30 cellular contexts compared by ENCODE assay signal in genomic region chr2:100990166-100990565, GRCh38.
"Had no signal": no experiment of that assay in that cellular context is flagged by ENCODE, and none has a peak within 500 bp of the region (broad histone marks: within the 10 kb centered on the region; RNA-seq: fewer than 3 reads in every experiment).

No MANE protein-coding gene starts in this region.

- H3K4me1 ChIP-seq: adrenal gland, body of pancreas, colonic mucosa had no signal

- H3K4me1 Mint-ChIP-seq: activated CD8-positive, alpha-beta memory T cell treated with anti-CD3 and anti-CD28 coated beads, Interleukin-2, amount 10 ng/mL, durations not matched to agents 7 days and 5 days had no signal

- H3K27me3 ChIP-seq: adrenal gland, body of pancreas, colonic mucosa had no signal

- DNase-seq: activated CD4-positive, alpha-beta memory T cell treated with anti-CD3 and anti-CD28 coated beads for 36 hours; activated CD4-positive, alpha-beta T cell treated with anti-CD3 and anti-CD28 coated beads for 36 hours; activated CD4-positive, alpha-beta T cell treated with anti-CD3 and anti-CD28 coated beads, Interleukin-2, amount 10 ng/mL, durations not matched to agents 24 days and 14 days; activated CD4-positive, CD25-positive, alpha-beta regulatory T cell; activated CD4-positive, CD25-positive, alpha-beta regulatory T cell treated with anti-CD3 and anti-CD28 coated beads, Interleukin-2, amount 50 U/mL, for 72 hours; activated CD8-positive, alpha-beta memory T cell treated with anti-CD3 and anti-CD28 coated beads, Interleukin-2, amount 10 ng/mL, durations not matched to agents 7 days and 5 days; activated CD8-positive, alpha-beta memory T cell treated with anti-CD3 and anti-CD28 coated beads, Interleukin-2, amount 50 U/mL, for 4 hours; activated CD8-positive, alpha-beta T cell treated with anti-CD3 and anti-CD28 coated beads, Interleukin-2, amount 10 ng/mL, durations not matched to agents 7 days and 5 days; activated effector memory CD4-positive, alpha-beta T cell treated with anti-CD3 and anti-CD28 coated beads, Interleukin-2, amount 50 U/mL, for 16 hours; activated naive CD4-positive, alpha-beta T cell treated with anti-CD3 and anti-CD28 coated beads for 36 hours; activated naive CD8-positive, alpha-beta T cell treated with anti-CD3 and anti-CD28 coated beads for 36 hours; activated naive CD8-positive, alpha-beta T cell treated with anti-CD3 and anti-CD28 coated beads, Interleukin-2, amount 50 U/mL, for 24 hours; activated T-cell treated with anti-CD3 and anti-CD28 coated beads, Interleukin-2, amount 50 U/mL, for 1 hour; activated T-cell treated with anti-CD3 and anti-CD28 coated beads, Interleukin-2, amount 50 U/mL, for 48 hours; adrenal gland; amygdala; aorta; body of pancreas; central memory CD4-positive, alpha-beta T cell; cerebellar nuclear complex; colonic mucosa; effector CD8-positive, alpha-beta T cell; foreskin fibroblast; T-helper 17 cell; T1000 had no signal

- H3K4me3 Mint-ChIP-seq: activated CD4-positive, alpha-beta memory T cell treated with anti-CD3 and anti-CD28 coated beads for 36 hours; activated CD4-positive, alpha-beta T cell treated with anti-CD3 and anti-CD28 coated beads for 36 hours; activated CD4-positive, alpha-beta T cell treated with anti-CD3 and anti-CD28 coated beads, Interleukin-2, amount 10 ng/mL, durations not matched to agents 24 days and 14 days; activated CD8-positive, alpha-beta memory T cell treated with anti-CD3 and anti-CD28 coated beads, Interleukin-2, amount 10 ng/mL, durations not matched to agents 7 days and 5 days; activated CD8-positive, alpha-beta T cell treated with anti-CD3 and anti-CD28 coated beads, Interleukin-2, amount 10 ng/mL, durations not matched to agents 7 days and 5 days; activated naive CD4-positive, alpha-beta T cell treated with anti-CD3 and anti-CD28 coated beads for 36 hours; activated naive CD4-positive, alpha-beta T cell treated with anti-CD3 and anti-CD28 coated beads, Interleukin-2, amount 50 U/mL, for 24 hours; activated naive CD8-positive, alpha-beta T cell treated with anti-CD3 and anti-CD28 coated beads for 36 hours; activated naive CD8-positive, alpha-beta T cell treated with anti-CD3 and anti-CD28 coated beads, Interleukin-2, amount 50 U/mL, for 24 hours; activated T-helper 1 cell treated with anti-CD3 and anti-CD28 coated beads, Interleukin-12 subunit alpha, Interleukin-12 subunit beta, Interleukin-2, Interleukin-4 antibody, amounts not matched to agents 30 ng/mL and 10 ng/mL and 1 ng/mL, durations not matched to agents 14 hours and 24 hours and 36 hours; T-helper 17 cell; T-helper 2 cell treated with Interferon-gamma antibody and Interleukin-4, amounts not matched to agents 5 μg/mL and 100 μg/mL, for 36 hours had no signal

- ATAC-seq: activated CD4-positive, alpha-beta T cell treated with anti-CD3 and anti-CD28 coated beads for 36 hours; activated CD8-positive, alpha-beta memory T cell treated with anti-CD3 and anti-CD28 coated beads, Interleukin-2, amount 10 ng/mL, durations not matched to agents 7 days and 5 days; activated CD8-positive, alpha-beta T cell treated with anti-CD3 and anti-CD28 coated beads, Interleukin-2, amount 10 ng/mL, durations not matched to agents 7 days and 5 days; activated naive CD8-positive, alpha-beta T cell treated with anti-CD3 and anti-CD28 coated beads, Interleukin-2, amount 50 U/mL, for 24 hours; body of pancreas; T-helper 17 cell had no signal

- H3K27ac ChIP-seq: adrenal gland, body of pancreas, colonic mucosa, epithelial cell of prostate had no signal

- H3K36me3 Mint-ChIP-seq: activated CD4-positive, alpha-beta memory T cell treated with anti-CD3 and anti-CD28 coated beads for 36 hours; activated CD8-positive, alpha-beta memory T cell treated with anti-CD3 and anti-CD28 coated beads, Interleukin-2, amount 10 ng/mL, durations not matched to agents 7 days and 5 days; activated naive CD4-positive, alpha-beta T cell treated with anti-CD3 and anti-CD28 coated beads, Interleukin-2, amount 50 U/mL, for 24 hours; activated naive CD8-positive, alpha-beta T cell treated with anti-CD3 and anti-CD28 coated beads for 36 hours had no signal

- H3K9me3 Mint-ChIP-seq: activated CD4-positive, alpha-beta memory T cell treated with anti-CD3 and anti-CD28 coated beads for 36 hours; activated CD4-positive, alpha-beta T cell treated with anti-CD3 and anti-CD28 coated beads, Interleukin-2, amount 10 ng/mL, durations not matched to agents 24 days and 14 days; activated naive CD4-positive, alpha-beta T cell treated with anti-CD3 and anti-CD28 coated beads for 36 hours; activated naive CD4-positive, alpha-beta T cell treated with anti-CD3 and anti-CD28 coated beads, Interleukin-2, amount 50 U/mL, for 24 hours; activated naive CD8-positive, alpha-beta T cell treated with anti-CD3 and anti-CD28 coated beads for 36 hours; activated naive CD8-positive, alpha-beta T cell treated with anti-CD3 and anti-CD28 coated beads, Interleukin-2, amount 50 U/mL, for 24 hours; activated T-helper 1 cell treated with anti-CD3 and anti-CD28 coated beads, Interleukin-12 subunit alpha, Interleukin-12 subunit beta, Interleukin-2, Interleukin-4 antibody, amounts not matched to agents 30 ng/mL and 10 ng/mL and 1 ng/mL, durations not matched to agents 14 hours and 24 hours and 36 hours; activated T-helper 2 cell treated with anti-CD3 and anti-CD28 coated beads, Interferon-gamma antibody, Interleukin-2, Interleukin-4, amounts not matched to agents 10 μg/mL and 5 μg/mL and 100 μg/mL, durations not matched to agents 14 hours and 24 hours and 36 hours; T-helper 2 cell treated with Interferon-gamma antibody and Interleukin-4, amounts not matched to agents 5 μg/mL and 100 μg/mL, for 36 hours had no signal

- H3K36me3 ChIP-seq: colonic mucosa had no signal

- H3K4me3 ChIP-seq: adrenal gland, body of pancreas, colonic mucosa had no signal

- H3K9me3 ChIP-seq: adrenal gland, body of pancreas, colonic mucosa had no signal

- H3K27ac Mint-ChIP-seq: activated CD4-positive, alpha-beta memory T cell treated with anti-CD3 and anti-CD28 coated beads for 36 hours; activated CD4-positive, alpha-beta T cell treated with anti-CD3 and anti-CD28 coated beads for 36 hours; activated CD4-positive, alpha-beta T cell treated with anti-CD3 and anti-CD28 coated beads, Interleukin-2, amount 10 ng/mL, durations not matched to agents 24 days and 14 days; activated CD8-positive, alpha-beta memory T cell treated with anti-CD3 and anti-CD28 coated beads, Interleukin-2, amount 10 ng/mL, durations not matched to agents 7 days and 5 days; activated CD8-positive, alpha-beta T cell treated with anti-CD3 and anti-CD28 coated beads, Interleukin-2, amount 10 ng/mL, durations not matched to agents 7 days and 5 days; activated naive CD4-positive, alpha-beta T cell treated with anti-CD3 and anti-CD28 coated beads for 36 hours; activated naive CD4-positive, alpha-beta T cell treated with anti-CD3 and anti-CD28 coated beads, Interleukin-2, amount 50 U/mL, for 24 hours; activated naive CD8-positive, alpha-beta T cell treated with anti-CD3 and anti-CD28 coated beads for 36 hours; activated naive CD8-positive, alpha-beta T cell treated with anti-CD3 and anti-CD28 coated beads, Interleukin-2, amount 50 U/mL, for 24 hours; activated T-helper 1 cell treated with anti-CD3 and anti-CD28 coated beads, Interleukin-12 subunit alpha, Interleukin-12 subunit beta, Interleukin-2, Interleukin-4 antibody, amounts not matched to agents 30 ng/mL and 10 ng/mL and 1 ng/mL, durations not matched to agents 14 hours and 24 hours and 36 hours; activated T-helper 2 cell treated with anti-CD3 and anti-CD28 coated beads, Interferon-gamma antibody, Interleukin-2, Interleukin-4, amounts not matched to agents 10 μg/mL and 5 μg/mL and 100 μg/mL, durations not matched to agents 14 hours and 24 hours and 36 hours; T-helper 17 cell; T-helper 2 cell treated with Interferon-gamma antibody and Interleukin-4, amounts not matched to agents 5 μg/mL and 100 μg/mL, for 36 hours had no signal

- H3K27me3 Mint-ChIP-seq: activated CD4-positive, alpha-beta memory T cell treated with anti-CD3 and anti-CD28 coated beads for 36 hours; activated CD4-positive, alpha-beta T cell treated with anti-CD3 and anti-CD28 coated beads for 36 hours; activated CD4-positive, alpha-beta T cell treated with anti-CD3 and anti-CD28 coated beads, Interleukin-2, amount 10 ng/mL, durations not matched to agents 24 days and 14 days; activated CD8-positive, alpha-beta memory T cell treated with anti-CD3 and anti-CD28 coated beads, Interleukin-2, amount 10 ng/mL, durations not matched to agents 7 days and 5 days; activated naive CD4-positive, alpha-beta T cell treated with anti-CD3 and anti-CD28 coated beads, Interleukin-2, amount 50 U/mL, for 24 hours; activated naive CD8-positive, alpha-beta T cell treated with anti-CD3 and anti-CD28 coated beads for 36 hours; activated naive CD8-positive, alpha-beta T cell treated with anti-CD3 and anti-CD28 coated beads, Interleukin-2, amount 50 U/mL, for 24 hours had no signal
